Comparison of ENCODE assay signal across 20 cellular contexts in genomic region chr22:22031571-22031970, GRCh38. TPM values are rescaled to one million over a fixed set of nuclear protein-coding genes. Genes with fewer than 3 reads are reported as not detected.
A peak's percentile ranks its signal among the peaks of the same experiment; 100 is the strongest.
DNase-seq lines count a peak whose midpoint lies in the region; ATAC-seq and TF ChIP-seq lines count a peak whose summit lies in the region.
"Had no signal": no experiment of that assay in that cellular context is flagged by ENCODE, and none has a peak within 500 bp of the region (broad histone marks: within the 10 kb centered on the region; RNA-seq: fewer than 3 reads in every experiment).

No MANE protein-coding gene starts in this region.

- DNase-seq in adipocyte (ENCODE audit: low read depth) (peak; percentile 27), hepatic stellate cell (ENCODE audit: low spot score) (peak; percentile 24), type B pancreatic cell (ENCODE audit: extremely low spot score, unreplicated experiment) (no peak), upper lobe of right lung (no peak)
- no peak for DNase-seq in CD4-positive, alpha-beta memory T cell
- DNase-seq: ACHN; AML-193; CD8-positive, alpha-beta T cell; DND-41; GDM1; KG1; NCI-H1048; NCI-H146; NCI-H2081; NCI-H510A treated with DMSO at 0.1 percent for 48 hours; NCI-H82; SHP77; SK-N-SH had no signal

- H3K9ac ChIP-seq in adipocyte (ENCODE audit: low read length): no peak overlapping the region
- H3K9ac ChIP-seq: SK-N-SH had no signal

- peak overlapping the region in 2 of 3 donors; percentile 25 to 98 for H3K27ac Mint-ChIP-seq in IgD-negative memory B cell
- peak overlapping the region; percentile 11 for H3K27ac Mint-ChIP-seq in type B pancreatic cell
- no peak overlapping the region for H3K27ac Mint-ChIP-seq in CD4-positive, alpha-beta memory T cell
- H3K27ac Mint-ChIP-seq: CD8-positive, alpha-beta T cell had no signal

- H3K27me3 Mint-ChIP-seq in IgD-negative memory B cell: no peaks in the 10 kb centered on the region
- H3K27me3 Mint-ChIP-seq in type B pancreatic cell: peaks cover 20% of the 10 kb centered on the region
- peaks cover 2 to 9% of the 10 kb centered on the region in 2 donors for H3K27me3 Mint-ChIP-seq in CD4-positive, alpha-beta memory T cell

- POLR2A ChIA-PET in CD4-positive, alpha-beta memory T cell (lab: Charles Lee; ENCODE audit: partially characterized antibody): no interaction called here

- H3K9me3 Mint-ChIP-seq in IgD-negative memory B cell: no peaks in the 10 kb centered on the region
- no peaks in the 10 kb centered on the region for H3K9me3 Mint-ChIP-seq in type B pancreatic cell
- H3K9me3 Mint-ChIP-seq in CD4-positive, alpha-beta memory T cell: no peaks in the 10 kb centered on the region
- H3K9me3 Mint-ChIP-seq: CD8-positive, alpha-beta T cell had no signal

- H3K4me3 ChIP-seq in adipocyte (ENCODE audit: low read length) (no peak overlapping the region), upper lobe of right lung (no peak overlapping the region)
- no peak overlapping the region for H3K4me3 ChIP-seq in CD4-positive, alpha-beta memory T cell (ENCODE audit: low read length in 2 of 2)

- intact Hi-C loops in upper lobe of right lung (cut with DNase I): no loop called here
- intact Hi-C loops in CD4-positive, alpha-beta memory T cell (cut with micrococcal nuclease): no loop called here

- H3K4me1 ChIP-seq in adipocyte (ENCODE audit: control insufficient read depth, insufficient read depth, low read length): peaks cover 11% of the 10 kb centered on the region
- H3K4me1 ChIP-seq in upper lobe of right lung: no peaks in the 10 kb centered on the region
- H3K4me1 ChIP-seq in CD4-positive, alpha-beta memory T cell (ENCODE audit: insufficient read depth, low read length): no peaks in the 10 kb centered on the region

- H3K9me3 ChIP-seq in adipocyte (ENCODE audit: control insufficient read depth, low read length): no peaks in the 10 kb centered on the region
- no peaks in the 10 kb centered on the region for H3K9me3 ChIP-seq in upper lobe of right lung
- no peaks in the 10 kb centered on the region for H3K9me3 ChIP-seq in CD4-positive, alpha-beta memory T cell (ENCODE audit: control insufficient read depth in 1 of 2, low read length in 2 of 2)
- H3K9me3 ChIP-seq: SK-N-SH had no signal

- no peak for TF ChIP-seq CTCF in type B pancreatic cell (conservative IDR thresholded peaks at IDR 0.05)
- TF ChIP-seq CTCF in upper lobe of right lung (IDR thresholded peaks at IDR 0.05): no peak

- no peak for ATAC-seq in GM18867 (IDR thresholded peaks at IDR 0.05; ENCODE audit: unreplicated experiment)
- no peak for ATAC-seq in upper lobe of right lung
- ATAC-seq: CD8-positive, alpha-beta T cell had no signal

- H3K4me3 Mint-ChIP-seq in IgD-negative memory B cell (peak overlapping the region; percentile 86 to 97 (median 92)), type B pancreatic cell (no peak overlapping the region)
- H3K4me3 Mint-ChIP-seq in CD4-positive, alpha-beta memory T cell: no peak overlapping the region
- H3K4me3 Mint-ChIP-seq: CD8-positive, alpha-beta T cell had no signal

- H3K36me3 ChIP-seq in adipocyte (ENCODE audit: control insufficient read depth, insufficient read depth, low read length, severe bottlenecking) (no peaks in the 10 kb centered on the region), upper lobe of right lung (no peaks in the 10 kb centered on the region)
- no peaks in the 10 kb centered on the region for H3K36me3 ChIP-seq in CD4-positive, alpha-beta memory T cell (ENCODE audit: insufficient read depth, low read length)

- H3K36me3 Mint-ChIP-seq in IgD-negative memory B cell (no peaks in the 10 kb centered on the region), type B pancreatic cell (no peaks in the 10 kb centered on the region)
- H3K36me3 Mint-ChIP-seq in CD4-positive, alpha-beta memory T cell: no peaks in the 10 kb centered on the region
- H3K36me3 Mint-ChIP-seq: CD8-positive, alpha-beta T cell had no signal

- CTCF ChIA-PET in CD4-positive, alpha-beta memory T cell (lab: Charles Lee; ENCODE audit: partially characterized antibody): no interaction called here

- H3K27ac ChIP-seq in upper lobe of right lung: no peak overlapping the region
- no peak overlapping the region for H3K27ac ChIP-seq in CD4-positive, alpha-beta memory T cell (ENCODE audit: low read depth, low read length)

- peaks cover 33% of the 10 kb centered on the region for H3K27me3 ChIP-seq in adipocyte (replicated peaks; ENCODE audit: control insufficient read depth, insufficient read depth, low read length)
- no peaks in the 10 kb centered on the region for H3K27me3 ChIP-seq in upper lobe of right lung
- H3K27me3 ChIP-seq in CD4-positive, alpha-beta memory T cell (ENCODE audit: insufficient read depth, low read length): no peaks in the 10 kb centered on the region

- H3K4me1 Mint-ChIP-seq in IgD-negative memory B cell (peaks cover 61 to 63% (median 61%) of the 10 kb centered on the region in 3 donors), type B pancreatic cell (ENCODE audit: unreplicated experiment) (no peaks in the 10 kb centered on the region)
- H3K4me1 Mint-ChIP-seq in CD4-positive, alpha-beta memory T cell: no peaks in the 10 kb centered on the region

RNA-seq across cellular contexts. Expression of gene TOP3B, which starts 49.0 kb away (rescaled TPM):
- 22.7 TPM for polyA plus RNA-seq in IgD-negative memory B cell
- 47.7 and 66.3 TPM in 2 replicates for total RNA-seq in type B pancreatic cell (ENCODE audit: low replicate concordance)
- total RNA-seq in upper lobe of right lung: 24.8 TPM
- 10 to 100 TPM; 78.1 to 81.1 TPM for total RNA-seq in CD4-positive, alpha-beta memory T cell
- 10 to 100 TPM in 1 of 2 donors, 1 to 10 TPM in 1; 8.6 to 15.6 TPM for polyA plus RNA-seq in CD4-positive, alpha-beta memory T cell

Comparison
In these comparisons a context has a peak if more than half of its experiments do, and no peak if none do; other contexts are left out.
1. H3K27ac Mint-ChIP-seq: peak in IgD-negative memory B cell (2 of 3) and type B pancreatic cell (single experiment); none in CD4-positive, alpha-beta memory T cell (0 of 7).
2. H3K4me3 Mint-ChIP-seq: peak in IgD-negative memory B cell (4 of 4); none in type B pancreatic cell (single experiment) and CD4-positive, alpha-beta memory T cell (0 of 8).
3. DNase-seq: peak in adipocyte (single experiment) and hepatic stellate cell (single experiment); none in type B pancreatic cell (single experiment), upper lobe of right lung (single experiment) and CD4-positive, alpha-beta memory T cell (0 of 5).